In the genomic region with DNA sequence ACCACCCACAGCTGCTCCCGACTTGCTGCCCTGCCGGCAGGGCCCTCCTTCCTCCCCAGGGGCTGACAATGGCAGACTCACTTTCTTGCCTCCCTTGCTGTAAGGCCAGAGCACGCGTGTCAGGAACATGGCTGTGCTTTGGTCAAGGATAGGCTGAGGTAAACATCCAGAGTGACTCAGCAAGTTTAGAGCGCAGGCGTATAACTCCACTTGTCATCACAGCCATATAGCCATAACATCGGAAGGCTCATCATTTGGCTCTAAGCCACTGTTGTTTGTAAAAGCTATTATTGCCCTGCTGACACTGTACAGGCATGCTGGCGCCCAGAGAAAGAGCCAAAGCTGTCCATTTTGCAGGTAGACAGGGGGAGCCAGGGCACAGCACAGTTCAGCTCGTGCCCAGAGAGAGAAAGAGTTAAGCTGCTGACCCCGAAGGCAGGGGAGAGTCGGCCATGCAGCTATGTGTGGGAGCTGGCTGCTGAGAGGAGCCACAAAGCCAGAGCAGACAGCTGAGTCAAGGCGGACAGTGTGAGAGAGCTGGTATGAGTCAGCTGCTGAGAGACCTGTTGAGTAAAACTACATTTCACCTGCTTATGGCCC, we compare ENCODE assay signal across 10 cellular contexts.
DNase-seq lines count a peak whose midpoint lies in the region; ATAC-seq, FAIRE-seq and TF ChIP-seq lines count a peak whose summit lies in the region.
"Had no signal": no experiment of that assay in that cellular context is flagged by ENCODE, and none has a peak within 500 bp of the region (broad histone marks: within the 10 kb centered on the region; RNA-seq: fewer than 3 reads in every experiment).

No MANE protein-coding gene starts in this region.

- TF ChIP-seq POLR2A in H54 (IDR thresholded peaks at IDR 0.05; ENCODE audit: low read depth, low read length) (no peak), GM12891 (IDR thresholded peaks at IDR 0.05; ENCODE audit: low read depth, low read length) (no peak)

- ATAC-seq in GM18858 (IDR thresholded peaks at IDR 0.05; ENCODE audit: unreplicated experiment) (no peak), HG02759 (IDR thresholded peaks at IDR 0.05; ENCODE audit: unreplicated experiment) (no peak)

- DNase-seq in H54 (ENCODE audit: insufficient read length, low spot score) (peak; percentile 62), NCI-H226 (peak; percentile 86), dermis microvascular lymphatic vessel endothelial cell (ENCODE audit: low read depth in 2 of 2) (peak; percentile 62 to 70), renal cortical epithelial cell (ENCODE audit: low read depth) (peak; percentile 12), GM12891 (ENCODE audit: insufficient read length, low spot score) (no peak)
- DNase-seq: cerebellar nuclear complex, DMS153, left ventricle myocardium inferior had no signal

- FAIRE-seq in H54 (lab: Jason Lieb, UNC) (no peak), GM12891 (lab: Jason Lieb, UNC) (no peak)

TF ChIP-seq in GM12891, 5 proteins besides CTCF, POLR2A, EP300 and RAD21:
- TF ChIP-seq POLR2AphosphoS5 (IDR thresholded peaks at IDR 0.05; ENCODE audit: low read depth, low read length) (no peak), POU2F2 (IDR thresholded peaks at IDR 0.05; ENCODE audit: low read depth, low read length) (no peak), PAX5 (IDR thresholded peaks at IDR 0.05; ENCODE audit: insufficient read depth, low read length, severe bottlenecking) (no peak), TAF1 (IDR thresholded peaks at IDR 0.05; ENCODE audit: low read depth, low read length) (no peak), SPI1 (IDR thresholded peaks at IDR 0.05; ENCODE audit: low read depth, low read length) (no peak)
